In genomic region chr13:104382941-104383340, GRCh38 we compare ENCODE assay signal across 20 cellular contexts.
"Had no signal": no experiment of that assay in that cellular context is flagged by ENCODE, and none has a peak within 500 bp of the region (broad histone marks: within the 10 kb centered on the region; RNA-seq: fewer than 3 reads in every experiment).

No MANE protein-coding gene starts in this region.

- H3K27me3 ChIP-seq: gastroesophageal sphincter, tibial artery had no signal

- H3K4me3 Mint-ChIP-seq: activated CD4-positive, alpha-beta memory T cell treated with anti-CD3 and anti-CD28 coated beads for 36 hours; activated naive CD4-positive, alpha-beta T cell treated with anti-CD3 and anti-CD28 coated beads for 36 hours; activated T-helper 1 cell treated with anti-CD3 and anti-CD28 coated beads, Interleukin-12 subunit alpha, Interleukin-12 subunit beta, Interleukin-2, Interleukin-4 antibody, amounts not matched to agents 30 ng/mL and 10 ng/mL and 1 ng/mL, durations not matched to agents 14 hours and 24 hours and 36 hours; effector memory CD8-positive, alpha-beta T cell; immature natural killer cell; nephron had no signal

- H3K4me1 Mint-ChIP-seq: immature natural killer cell, nephron had no signal

- H3K9me3 Mint-ChIP-seq: activated T-helper 1 cell treated with anti-CD3 and anti-CD28 coated beads, Interleukin-12 subunit alpha, Interleukin-12 subunit beta, Interleukin-2, Interleukin-4 antibody, amounts not matched to agents 30 ng/mL and 10 ng/mL and 1 ng/mL, durations not matched to agents 14 hours and 24 hours and 36 hours had no signal

- FAIRE-seq: TTC549 had no signal

- H3K27ac Mint-ChIP-seq: activated CD4-positive, alpha-beta memory T cell treated with anti-CD3 and anti-CD28 coated beads for 36 hours; activated naive CD4-positive, alpha-beta T cell treated with anti-CD3 and anti-CD28 coated beads for 36 hours; activated T-helper 1 cell treated with anti-CD3 and anti-CD28 coated beads, Interleukin-12 subunit alpha, Interleukin-12 subunit beta, Interleukin-2, Interleukin-4 antibody, amounts not matched to agents 30 ng/mL and 10 ng/mL and 1 ng/mL, durations not matched to agents 14 hours and 24 hours and 36 hours; effector memory CD8-positive, alpha-beta T cell; immature natural killer cell; nephron had no signal

- H3K9me3 ChIP-seq: gastroesophageal sphincter, lower lobe of right lung, tibial artery had no signal

- DNase-seq: activated CD4-positive, alpha-beta memory T cell treated with anti-CD3 and anti-CD28 coated beads for 36 hours; activated naive CD4-positive, alpha-beta T cell treated with anti-CD3 and anti-CD28 coated beads for 36 hours; activated T-cell treated with anti-CD3 and anti-CD28 coated beads for 4 hours; anterior cingulate cortex; caudate nucleus; effector memory CD8-positive, alpha-beta T cell; immature natural killer cell; left colon; lower lobe of right lung; midbrain; posterior cingulate gyrus; retina; stimulated activated CD4-positive, alpha-beta T cell treated with anti-CD3 and anti-CD28 coated beads, Interleukin-2, amount 100 ng/mL, for 24 hours; stimulated activated naive CD8-positive, alpha-beta T cell treated with anti-CD3 and anti-CD28 coated beads, Interleukin-15, Interleukin-2, amounts not matched to agents 100 U/mL and 50 U/mL, for 24 hours; substantia nigra; tibial artery had no signal

- H3K4me3 ChIP-seq: gastroesophageal sphincter, lower lobe of right lung, tibial artery had no signal

- H3K36me3 ChIP-seq: gastroesophageal sphincter, lower lobe of right lung, tibial artery had no signal

- ATAC-seq: effector memory CD8-positive, alpha-beta T cell; gastroesophageal sphincter; left colon; lower lobe of right lung; stimulated activated naive CD8-positive, alpha-beta T cell treated with anti-CD3 and anti-CD28 coated beads, Interleukin-15, Interleukin-2, amounts not matched to agents 100 U/mL and 50 U/mL, for 24 hours had no signal

- H3K27me3 Mint-ChIP-seq: activated CD4-positive, alpha-beta memory T cell treated with anti-CD3 and anti-CD28 coated beads for 36 hours; effector memory CD8-positive, alpha-beta T cell had no signal

- H3K4me1 ChIP-seq: gastroesophageal sphincter, lower lobe of right lung, tibial artery had no signal

- H3K27ac ChIP-seq: gastroesophageal sphincter, lower lobe of right lung, tibial artery had no signal

- H3K36me3 Mint-ChIP-seq: activated CD4-positive, alpha-beta memory T cell treated with anti-CD3 and anti-CD28 coated beads for 36 hours; immature natural killer cell had no signal
